1 cellular context compared by ENCODE assay signal in the genomic region with DNA sequence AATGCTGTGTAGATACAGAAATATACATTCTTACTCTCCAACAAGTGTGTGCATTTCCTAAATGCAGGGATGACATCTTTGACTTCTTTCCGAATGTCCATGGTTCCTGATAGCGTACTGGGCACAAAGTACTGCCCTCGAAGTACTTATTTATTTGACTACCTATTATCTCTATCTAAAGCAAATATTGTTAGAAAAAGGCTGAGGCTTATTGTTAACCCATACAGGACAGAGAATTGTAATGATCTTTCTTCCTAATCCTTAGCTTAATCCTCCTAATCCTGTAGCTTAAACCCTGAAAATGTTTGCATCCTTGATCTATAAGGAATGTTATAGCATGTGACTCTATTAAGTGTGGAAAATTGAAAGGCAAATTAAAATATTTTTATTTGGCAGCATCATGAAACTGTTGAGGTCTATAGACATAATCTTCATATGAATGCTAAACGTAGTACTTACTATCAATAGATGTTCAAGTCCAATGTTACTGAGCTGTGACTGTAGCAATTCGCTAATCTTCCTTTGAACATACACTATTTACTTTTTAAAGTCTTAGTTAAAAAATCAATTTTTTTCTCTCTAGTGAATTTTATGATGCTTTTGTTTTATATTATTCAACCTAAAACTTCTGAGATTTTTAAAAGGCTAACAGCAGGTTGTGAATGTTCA.
TF ChIP-seq lines count a peak whose summit lies in the region.

No MANE protein-coding gene starts in this region.

TF ChIP-seq in HepG2, 621 proteins besides CTCF, POLR2A, EP300 and RAD21 (continued from another document):
- TF ChIP-seq ZNF513 (CRISPR knock-in tag; conservative IDR thresholded peaks at IDR 0.05) (no peak), ARID5B (CRISPR knock-in tag; IDR thresholded peaks at IDR 0.05) (peak; percentile 58; the same call in 1 of the 2 replicates), KDM6A (CRISPR knock-in tag; IDR thresholded peaks at IDR 0.05; ENCODE audit: low read depth) (0 out of 2 replicates have a peak, but pooled peaks have one; percentile 18), ZNF34 (CRISPR knock-in tag; IDR thresholded peaks at IDR 0.05; ENCODE audit: borderline replicate concordance) (no peak), FOXP4 (CRISPR knock-in tag; IDR thresholded peaks at IDR 0.05) (peak; percentile 64), ZNF777 (CRISPR knock-in tag; IDR thresholded peaks at IDR 0.05) (no peak), NR2F2 (IDR thresholded peaks at IDR 0.05; ENCODE audit: borderline replicate concordance, low read depth) (0 out of 2 replicates have a peak, but pooled peaks have one; percentile 54), TBL1XR1 (IDR thresholded peaks at IDR 0.05; ENCODE audit: borderline replicate concordance, low read length, partially characterized antibody) (peak; percentile 54), NCOA1 (CRISPR knock-in tag; IDR thresholded peaks at IDR 0.05) (no peak), ZNF10 (CRISPR knock-in tag; IDR thresholded peaks at IDR 0.05; ENCODE audit: borderline replicate concordance, low read depth) (no peak), SKI (IDR thresholded peaks at IDR 0.05; ENCODE audit: partially characterized antibody) (peak; percentile 57), RELA (CRISPR knock-in tag; IDR thresholded peaks at IDR 0.05) (no peak), TEAD3 (CRISPR knock-in tag; optimal IDR thresholded peaks at IDR 0.05; ENCODE audit: borderline replicate concordance) (no peak), CC2D1A (CRISPR knock-in tag; IDR thresholded peaks at IDR 0.05) (no peak), DZIP1 (CRISPR knock-in tag; IDR thresholded peaks at IDR 0.05) (no peak), ZNF20 (CRISPR knock-in tag; IDR thresholded peaks at IDR 0.05) (no peak)
- TF ChIP-seq, protein P1, sequence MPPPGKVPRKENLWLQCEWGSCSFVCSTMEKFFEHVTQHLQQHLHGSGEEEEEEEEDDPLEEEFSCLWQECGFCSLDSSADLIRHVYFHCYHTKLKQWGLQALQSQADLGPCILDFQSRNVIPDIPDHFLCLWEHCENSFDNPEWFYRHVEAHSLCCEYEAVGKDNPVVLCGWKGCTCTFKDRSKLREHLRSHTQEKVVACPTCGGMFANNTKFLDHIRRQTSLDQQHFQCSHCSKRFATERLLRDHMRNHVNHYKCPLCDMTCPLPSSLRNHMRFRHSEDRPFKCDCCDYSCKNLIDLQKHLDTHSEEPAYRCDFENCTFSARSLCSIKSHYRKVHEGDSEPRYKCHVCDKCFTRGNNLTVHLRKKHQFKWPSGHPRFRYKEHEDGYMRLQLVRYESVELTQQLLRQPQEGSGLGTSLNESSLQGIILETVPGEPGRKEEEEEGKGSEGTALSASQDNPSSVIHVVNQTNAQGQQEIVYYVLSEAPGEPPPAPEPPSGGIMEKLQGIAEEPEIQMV (CRISPR knock-in tag; IDR thresholded peaks at IDR 0.05; ENCODE audit: low read depth), result no peak
- TF ChIP-seq, protein P2, sequence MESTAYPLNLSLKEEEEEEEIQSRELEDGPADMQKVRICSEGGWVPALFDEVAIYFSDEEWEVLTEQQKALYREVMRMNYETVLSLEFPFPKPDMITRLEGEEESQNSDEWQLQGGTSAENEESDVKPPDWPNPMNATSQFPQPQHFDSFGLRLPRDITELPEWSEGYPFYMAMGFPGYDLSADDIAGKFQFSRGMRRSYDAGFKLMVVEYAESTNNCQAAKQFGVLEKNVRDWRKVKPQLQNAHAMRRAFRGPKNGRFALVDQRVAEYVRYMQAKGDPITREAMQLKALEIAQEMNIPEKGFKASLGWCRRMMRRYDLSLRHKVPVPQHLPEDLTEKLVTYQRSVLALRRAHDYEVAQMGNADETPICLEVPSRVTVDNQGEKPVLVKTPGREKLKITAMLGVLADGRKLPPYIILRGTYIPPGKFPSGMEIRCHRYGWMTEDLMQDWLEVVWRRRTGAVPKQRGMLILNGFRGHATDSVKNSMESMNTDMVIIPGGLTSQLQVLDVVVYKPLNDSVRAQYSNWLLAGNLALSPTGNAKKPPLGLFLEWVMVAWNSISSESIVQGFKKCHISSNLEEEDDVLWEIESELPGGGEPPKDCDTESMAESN (CRISPR knock-in tag; conservative IDR thresholded peaks at IDR 0.05), result no peak
